In the genomic region with DNA sequence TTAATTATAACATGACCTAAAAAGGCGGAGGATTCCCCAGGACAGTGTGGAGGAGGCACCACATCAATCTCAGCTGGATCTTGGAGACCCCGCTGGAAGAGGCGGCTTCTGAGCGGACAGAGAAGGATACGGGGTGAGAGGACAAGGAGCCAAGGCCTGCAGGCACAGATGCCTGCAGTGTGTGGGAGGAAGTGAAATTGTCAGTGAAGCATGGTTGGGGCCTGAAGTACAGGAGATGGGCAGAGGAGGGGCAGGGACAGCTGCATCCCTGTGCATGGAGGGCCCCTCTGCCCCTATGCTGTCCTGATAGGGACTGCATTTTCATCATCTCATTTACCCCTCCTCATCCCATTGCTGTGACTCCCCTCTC, we compare ENCODE assay signal across 20 cellular contexts. TPM values are rescaled to one million over a fixed set of nuclear protein-coding genes. Genes with fewer than 3 reads are reported as not detected.
A peak's percentile ranks its signal among the peaks of the same experiment; 100 is the strongest.
DNase-seq lines count a peak whose midpoint lies in the region; ATAC-seq and TF ChIP-seq lines count a peak whose summit lies in the region.
"Had no signal": no experiment of that assay in that cellular context is flagged by ENCODE, and none has a peak within 500 bp of the region (broad histone marks: within the 10 kb centered on the region; RNA-seq: fewer than 3 reads in every experiment).

No MANE protein-coding gene starts in this region.

- H4K8ac ChIP-seq in H9 (replicated peaks; ENCODE audit: insufficient read length, low read depth, low read length), result no peak overlapping the region

- no peak overlapping the region for H3K4ac ChIP-seq in H9 (ENCODE audit: low read depth, low read length)

- H3K14ac ChIP-seq in H9 (ENCODE audit: insufficient read depth, low read length), result no peak overlapping the region

- H3K4me2 ChIP-seq in BLaER1 treated with 17β-estradiol and CSF1 and Interleukin-3, amounts not matched to agents 10 nM and 100 nM, result peak overlapping the region; percentile 69 to 98 (median 93)
- H3K4me2 ChIP-seq in H9 (ENCODE audit: insufficient read depth, insufficient read length, low read length), result no peak overlapping the region
- peak overlapping the region; percentile 77 for H3K4me2 ChIP-seq in OCI-LY3 (ENCODE audit: low read length)
- H3K4me2 ChIP-seq: GM23338 had no signal

- H3K56ac ChIP-seq in H9 (ENCODE audit: insufficient read length, low read depth, low read length), result no peak overlapping the region

- H4K20me1 ChIP-seq in BLaER1 treated with 17β-estradiol and CSF1 and Interleukin-3, amounts not matched to agents 10 nM and 100 nM, result no peaks in the 10 kb centered on the region
- H4K20me1 ChIP-seq in H9 (ENCODE audit: control insufficient read depth, insufficient read depth, insufficient read length) (no peaks in the 10 kb centered on the region), OCI-LY3 (ENCODE audit: insufficient read depth, low read length) (no peaks in the 10 kb centered on the region)

- H3K4me3 ChIP-seq in BLaER1 treated with 17β-estradiol and CSF1 and Interleukin-3, amounts not matched to agents 10 nM and 100 nM, result peak overlapping the region in 2 of 10 experiments; percentile 8 to 13; a peak in 1 of 20 replicates
- H3K4me3 ChIP-seq in OCI-LY3 (ENCODE audit: low read length), result peak overlapping the region; percentile 38; the same call in 1 of the 2 replicates
- H3K4me3 ChIP-seq: esophagus squamous epithelium, GM23338, thoracic aorta had no signal

- ATAC-seq in naive B cell (ENCODE audit: low read depth in 2 of 2) (peak; percentile 37), HG03045 (IDR thresholded peaks at IDR 0.05; ENCODE audit: unreplicated experiment) (no peak)
- ATAC-seq: CD8-positive, alpha-beta T cell; GM23338 had no signal

- peaks cover 51% of the 10 kb centered on the region for H3K27me3 Mint-ChIP-seq in H9 (ENCODE audit: low read depth)
- H3K27me3 Mint-ChIP-seq in naive B cell, result peaks cover 4 to 22% (median 14%) of the 10 kb centered on the region in 3 donors
- H3K27me3 Mint-ChIP-seq: activated CD4-positive, alpha-beta T cell treated with anti-CD3 and anti-CD28 coated beads, Interleukin-2, amount 10 ng/mL, durations not matched to agents 7 days and 5 days had no signal

- H2BK120ac ChIP-seq in H9 (ENCODE audit: low read depth, low read length, poor library complexity, severe bottlenecking), result no peak overlapping the region

- DNase-seq in H9 (peak; percentile 8), naive B cell (peak; percentile 14), GM03348 (ENCODE audit: low spot score) (no peak), HuH-7.5 (ENCODE audit: low spot score) (no peak), head of caudate nucleus (no peak)
- DNase-seq: activated CD4-positive, alpha-beta T cell treated with anti-CD3 and anti-CD28 coated beads, Interleukin-2, amount 10 ng/mL, durations not matched to agents 7 days and 5 days; activated CD8-positive, alpha-beta memory T cell treated with anti-CD3 and anti-CD28 coated beads, Interleukin-2, amount 50 U/mL, for 4 hours; activated gamma-delta T cell treated with Interleukin-2 at 50 U/mL for 16 hours; caudate nucleus; CD8-positive, alpha-beta T cell; DMS79; esophagus squamous epithelium; NCI-H1436 treated with DMSO at 0.1 percent for 48 hours; NCI-H82 had no signal

- no peaks in the 10 kb centered on the region for H3K36me3 Mint-ChIP-seq in H9 (ENCODE audit: insufficient read depth in 1 of 3, low read depth in 3 of 3)
- no peaks in the 10 kb centered on the region for H3K36me3 Mint-ChIP-seq in naive B cell

- H2AK5ac ChIP-seq in H9 (ENCODE audit: insufficient read length, low read length), result no peak overlapping the region

- no peaks in the 10 kb centered on the region for H3K79me1 ChIP-seq in H9 (ENCODE audit: insufficient read depth, low read depth, low read length, poor library complexity, severe bottlenecking)

- no peaks in the 10 kb centered on the region for H3K23me2 ChIP-seq in H9 (ENCODE audit: insufficient read length, low read depth, low read length, poor library complexity, severe bottlenecking)

- H2BK12ac ChIP-seq in H9 (ENCODE audit: insufficient read length, low read depth, low read length), result no peak overlapping the region

- TF ChIP-seq CTCF in H9 (conservative IDR thresholded peaks at IDR 0.05), result no peak
- TF ChIP-seq CTCF in OCI-LY3 (IDR thresholded peaks at IDR 0.05; ENCODE audit: low read depth, low read length), result no peak

- H3K36me3 ChIP-seq in BLaER1 treated with 17β-estradiol and CSF1 and Interleukin-3, amounts not matched to agents 10 nM and 100 nM, result peaks cover 0 to 1% (median 0%) of the 10 kb centered on the region in 11 experiments; a peak in 2 of 22 replicates
- no peaks in the 10 kb centered on the region for H3K36me3 ChIP-seq in OCI-LY3 (replicated peaks; ENCODE audit: low read depth, low read length)
- H3K36me3 ChIP-seq: esophagus squamous epithelium, neutrophil, thoracic aorta had no signal

- H3K4me3 Mint-ChIP-seq in H9, result no peak overlapping the region
- peak overlapping the region in 2 of 8 donors; percentile 34 to 42 for H3K4me3 Mint-ChIP-seq in naive B cell
- H3K4me3 Mint-ChIP-seq: activated CD4-positive, alpha-beta T cell treated with anti-CD3 and anti-CD28 coated beads, Interleukin-2, amount 10 ng/mL, durations not matched to agents 7 days and 5 days; CD8-positive, alpha-beta T cell; GM23338 had no signal

- H3K27ac Mint-ChIP-seq in H9 (peak overlapping the region in 1 of 3 experiments; percentile 44; a peak in 1 of 7 replicates), naive B cell (peak overlapping the region in 1 of 6 donors; percentile 76)
- H3K27ac Mint-ChIP-seq: activated CD4-positive, alpha-beta T cell treated with anti-CD3 and anti-CD28 coated beads, Interleukin-2, amount 10 ng/mL, durations not matched to agents 7 days and 5 days; CD8-positive, alpha-beta T cell; GM23338 had no signal

- no peak overlapping the region for H4K91ac ChIP-seq in H9 (ENCODE audit: insufficient read length, low read depth, low read length)

- H2BK20ac ChIP-seq in H9 (ENCODE audit: low read depth, low read length, poor library complexity, severe bottlenecking), result no peak overlapping the region

- WGBS in H9 (ENCODE audit: extremely low coverage, insufficient read length, low lambda C conversion rate), result no CpG with 5 or more reads among the region's 5 CpGs

- H3K9ac ChIP-seq in BLaER1 treated with 17β-estradiol and CSF1 and Interleukin-3, amounts not matched to agents 10 nM and 100 nM, result peak overlapping the region in 9 of 11 experiments; percentile 49 to 85 (median 78); a peak in 18 of 22 replicates
- no peak overlapping the region for H3K9ac ChIP-seq in H9 (ENCODE audit: extremely low read depth, insufficient read length, low read length)
- H3K9ac ChIP-seq in OCI-LY3 (ENCODE audit: low read length), result peak overlapping the region; percentile 30; the same call in 1 of the 2 replicates

- intact Hi-C loops in head of caudate nucleus (cut with DNase I), result no loop called here

- no peak overlapping the region for H4K5ac ChIP-seq in H9 (ENCODE audit: insufficient read length, low read depth, low read length)

- no peaks in the 10 kb centered on the region for H3K9me3 ChIP-seq in BLaER1 treated with 17β-estradiol and CSF1 and Interleukin-3, amounts not matched to agents 10 nM and 100 nM (replicated peaks in 1 of 11)
- no peaks in the 10 kb centered on the region for H3K9me3 ChIP-seq in H9 (ENCODE audit: control insufficient read depth, low read depth, low read length)
- no peaks in the 10 kb centered on the region for H3K9me3 ChIP-seq in OCI-LY3 (ENCODE audit: insufficient read depth, low read length)
- H3K9me3 ChIP-seq: esophagus squamous epithelium, neutrophil, thoracic aorta had no signal

- no peak overlapping the region for H3T11ph ChIP-seq in H9 (ENCODE audit: low read length)

- no peaks in the 10 kb centered on the region for H3K27me3 ChIP-seq in BLaER1 treated with 17β-estradiol and CSF1 and Interleukin-3, amounts not matched to agents 10 nM and 100 nM
- H3K27me3 ChIP-seq in H9 (ENCODE audit: insufficient read depth, low read length) (no peaks in the 10 kb centered on the region), OCI-LY3 (ENCODE audit: low read depth, low read length) (peaks cover 11% of the 10 kb centered on the region; the same call in 1 of the 2 replicates)
- H3K27me3 ChIP-seq: esophagus squamous epithelium, neutrophil had no signal

- H3K4me1 Mint-ChIP-seq in H9 (peaks cover 3 to 7% of the 10 kb centered on the region in 2 experiments), naive B cell (peaks cover 33 to 55% (median 41%) of the 10 kb centered on the region in 3 donors)
- H3K4me1 Mint-ChIP-seq: GM23338 had no signal

- H3K4me1 ChIP-seq in BLaER1 treated with 17β-estradiol and CSF1 and Interleukin-3, amounts not matched to agents 10 nM and 100 nM, result peaks cover 69 to 83% (median 76%) of the 10 kb centered on the region in 10 experiments
- H3K4me1 ChIP-seq in H9 (ENCODE audit: insufficient read depth, low read length), result no peaks in the 10 kb centered on the region
- H3K4me1 ChIP-seq in OCI-LY3 (ENCODE audit: low read length), result peaks cover 47% of the 10 kb centered on the region

- no peak overlapping the region for H2AFZ ChIP-seq in H9 (ENCODE audit: low read length)
- H2AFZ ChIP-seq in OCI-LY3 (ENCODE audit: low read depth, low read length), result no peak overlapping the region

- H2BK15ac ChIP-seq in H9 (ENCODE audit: low read depth, low read length), result no peak overlapping the region

- H2BK5ac ChIP-seq in H9 (ENCODE audit: insufficient read length, low read length), result no peak overlapping the region

- H3K9me3 Mint-ChIP-seq in H9, result no peaks in the 10 kb centered on the region; a peak in 2 of 5 replicates
- H3K9me3 Mint-ChIP-seq in naive B cell, result no peaks in the 10 kb centered on the region
- H3K9me3 Mint-ChIP-seq: activated CD4-positive, alpha-beta T cell treated with anti-CD3 and anti-CD28 coated beads, Interleukin-2, amount 10 ng/mL, durations not matched to agents 7 days and 5 days; CD8-positive, alpha-beta T cell; GM23338 had no signal

- no peaks in the 10 kb centered on the region for H3K79me2 ChIP-seq in H9 (ENCODE audit: insufficient read depth, low read length)
- no peaks in the 10 kb centered on the region for H3K79me2 ChIP-seq in OCI-LY3 (ENCODE audit: low read length)

- H3K27ac ChIP-seq in BLaER1 treated with 17β-estradiol and CSF1 and Interleukin-3, amounts not matched to agents 10 nM and 100 nM, result peak overlapping the region in 10 of 11 experiments; percentile 64 to 94 (median 90); a peak in 21 of 22 replicates
- H3K27ac ChIP-seq in H9 (ENCODE audit: insufficient read length, low read depth, low read length), result no peak overlapping the region
- peak overlapping the region; percentile 62 for H3K27ac ChIP-seq in OCI-LY3 (ENCODE audit: low read length)
- H3K27ac ChIP-seq: neutrophil, thoracic aorta had no signal

- no peak overlapping the region for H3K23ac ChIP-seq in H9 (ENCODE audit: insufficient read length, low read depth, low read length)

- no peak overlapping the region for H3K18ac ChIP-seq in H9 (ENCODE audit: insufficient read length, low read depth, low read length)

RNA-seq across cellular contexts. Expression of a gene that starts 1.7 kb away (rescaled TPM):
- total RNA-seq in H9 (2021), result 0.57 and 0.79 TPM in 2 replicates
- polyA plus RNA-seq in naive B cell (ENCODE audit: low read depth in 6 of 6), result 1 to 10 TPM in 3 of 6 donors, under 1 TPM in 2, not detected in 1; 0.52 to 1.4 (median 1.3) TPM

Comparison
In these comparisons a context has a peak if more than half of its experiments do, and no peak if none do; other contexts are left out.
1. DNase-seq: peak in H9 (single experiment) and naive B cell (single experiment); none in GM03348 (single experiment), HuH-7.5 (single experiment) and head of caudate nucleus (0 of 42).